Comparison of ENCODE assay signal across 10 cellular contexts in the genomic region with DNA sequence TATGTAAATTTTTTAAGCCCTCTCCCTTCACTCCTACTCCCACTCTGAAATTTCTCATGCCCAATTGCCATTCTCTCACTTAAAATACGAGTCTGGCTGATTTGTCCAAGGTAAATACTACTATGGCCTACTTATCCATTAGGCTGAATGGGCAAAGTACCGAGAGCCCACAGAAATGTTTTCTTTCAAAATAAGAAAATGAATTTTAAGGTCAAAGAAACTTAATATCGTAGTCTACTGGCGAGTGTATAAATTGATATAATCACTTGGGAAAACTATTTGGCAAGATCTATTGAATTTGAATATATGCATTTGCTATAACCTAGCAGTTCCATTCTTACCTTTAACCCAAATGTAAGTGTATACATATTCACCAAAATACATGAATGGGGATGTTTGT. TPM values are rescaled to one million over a fixed set of nuclear protein-coding genes. Genes with fewer than 3 reads are reported as not detected.
DNase-seq lines count a peak whose midpoint lies in the region; ATAC-seq, FAIRE-seq and TF ChIP-seq lines count a peak whose summit lies in the region.
"Had no signal": no experiment of that assay in that cellular context is flagged by ENCODE, and none has a peak within 500 bp of the region (broad histone marks: within the 10 kb centered on the region; RNA-seq: fewer than 3 reads in every experiment).

No MANE protein-coding gene starts in this region.

- peaks cover 20% of the 10 kb centered on the region for H3K4me1 Mint-ChIP-seq in activated CD8-positive, alpha-beta memory T cell treated with anti-CD3 and anti-CD28 coated beads, Interleukin-2, amount 10 ng/mL, durations not matched to agents 7 days and 5 days
- H3K4me1 Mint-ChIP-seq in activated T-helper 17 cell treated with anti-CD3 and anti-CD28 coated beads, Interleukin-2, amount 50 U/mL, for 72 hours, result peaks cover 4% of the 10 kb centered on the region
- peaks cover 14% of the 10 kb centered on the region for H3K4me1 Mint-ChIP-seq in stimulated activated effector memory CD8-positive, alpha-beta T cell treated with anti-CD3 and anti-CD28 coated beads, Interleukin-12 subunit alpha, Interleukin-12 subunit beta, amount 100 ng/mL, for 72 hours

- no peaks in the 10 kb centered on the region for H3K27me3 Mint-ChIP-seq in activated CD8-positive, alpha-beta memory T cell treated with anti-CD3 and anti-CD28 coated beads, Interleukin-2, amount 10 ng/mL, durations not matched to agents 7 days and 5 days
- no peaks in the 10 kb centered on the region for H3K27me3 Mint-ChIP-seq in activated T-helper 17 cell treated with anti-CD3 and anti-CD28 coated beads, Interleukin-2, amount 50 U/mL, for 72 hours

- no peak overlapping the region for H3K9ac ChIP-seq in iPS-20b (ENCODE audit: low read depth, low read length)

- no peak overlapping the region for H3K27ac ChIP-seq in iPS-20b (ENCODE audit: low read length)
- H3K27ac ChIP-seq: tibial nerve had no signal

- no peak for FAIRE-seq in H54 (lab: Jason Lieb, UNC)

- no peak for DNase-seq in activated CD8-positive, alpha-beta memory T cell treated with anti-CD3 and anti-CD28 coated beads, Interleukin-2, amount 10 ng/mL, durations not matched to agents 7 days and 5 days
- DNase-seq in activated CD8-positive, alpha-beta memory T cell treated with anti-CD3 and anti-CD28 coated beads, Interleukin-2, amount 50 U/mL, for 4 hours, result no peak
- DNase-seq in stimulated activated effector memory CD8-positive, alpha-beta T cell treated with anti-CD3 and anti-CD28 coated beads, Interleukin-12 subunit alpha, Interleukin-12 subunit beta, amount 100 ng/mL, for 72 hours (ENCODE audit: low spot score in 2 of 2), result no peak
- DNase-seq in stimulated activated CD4-positive, alpha-beta T cell treated with anti-CD3 and anti-CD28 coated beads, Interleukin-12 subunit alpha, Interleukin-12 subunit beta, amount 100 ng/mL, for 4 hours, result no peak
- DNase-seq in NCI-H1694 treated with DMSO at 0.1 percent for 48 hours (lab: John Stamatoyannopoulos, UW) (no peak), H54 (ENCODE audit: insufficient read length, low spot score) (no peak)
- DNase-seq: NCI-H226 had no signal

- no peaks in the 10 kb centered on the region for H3K36me3 ChIP-seq in iPS-20b (ENCODE audit: insufficient read depth, low read depth, low read length)

- H3K9me3 ChIP-seq in iPS-20b (ENCODE audit: insufficient read depth, low read depth, low read length), result peaks cover 74% of the 10 kb centered on the region

- peak overlapping the region; percentile 83 for H3K4me3 Mint-ChIP-seq in activated CD8-positive, alpha-beta memory T cell treated with anti-CD3 and anti-CD28 coated beads, Interleukin-2, amount 10 ng/mL, durations not matched to agents 7 days and 5 days
- H3K4me3 Mint-ChIP-seq in activated T-helper 17 cell treated with anti-CD3 and anti-CD28 coated beads, Interleukin-2, amount 50 U/mL, for 72 hours, result peak overlapping the region; percentile 83
- H3K4me3 Mint-ChIP-seq in stimulated activated effector memory CD8-positive, alpha-beta T cell treated with anti-CD3 and anti-CD28 coated beads, Interleukin-12 subunit alpha, Interleukin-12 subunit beta, amount 100 ng/mL, for 72 hours, result peak overlapping the region; percentile 79

- no peak overlapping the region for H3K27ac Mint-ChIP-seq in activated CD8-positive, alpha-beta memory T cell treated with anti-CD3 and anti-CD28 coated beads, Interleukin-2, amount 10 ng/mL, durations not matched to agents 7 days and 5 days
- H3K27ac Mint-ChIP-seq in activated T-helper 17 cell treated with anti-CD3 and anti-CD28 coated beads, Interleukin-2, amount 50 U/mL, for 72 hours, result no peak overlapping the region
- no peak overlapping the region for H3K27ac Mint-ChIP-seq in stimulated activated effector memory CD8-positive, alpha-beta T cell treated with anti-CD3 and anti-CD28 coated beads, Interleukin-12 subunit alpha, Interleukin-12 subunit beta, amount 100 ng/mL, for 72 hours

- no peaks in the 10 kb centered on the region for H3K27me3 ChIP-seq in iPS-20b (ENCODE audit: insufficient read depth, low read length)
- H3K27me3 ChIP-seq: tibial nerve had no signal

- CTCF ChIA-PET in activated CD8-positive, alpha-beta memory T cell treated with anti-CD3 and anti-CD28 coated beads, Interleukin-2, amount 10 ng/mL, durations not matched to agents 7 days and 5 days (lab: Charles Lee), result no interaction called here

- peak overlapping the region; percentile 56 for H3K4me3 ChIP-seq in iPS-20b (ENCODE audit: low read length)

- no peak for ATAC-seq in activated CD8-positive, alpha-beta memory T cell treated with anti-CD3 and anti-CD28 coated beads, Interleukin-2, amount 10 ng/mL, durations not matched to agents 7 days and 5 days
- ATAC-seq in activated T-helper 17 cell treated with anti-CD3 and anti-CD28 coated beads, Interleukin-2, amount 50 U/mL, for 72 hours (replicated peaks), result no peak
- ATAC-seq in stimulated activated effector memory CD8-positive, alpha-beta T cell treated with anti-CD3 and anti-CD28 coated beads, Interleukin-12 subunit alpha, Interleukin-12 subunit beta, amount 100 ng/mL, for 72 hours, result no peak

- peaks cover 44% of the 10 kb centered on the region for H3K36me3 Mint-ChIP-seq in activated CD8-positive, alpha-beta memory T cell treated with anti-CD3 and anti-CD28 coated beads, Interleukin-2, amount 10 ng/mL, durations not matched to agents 7 days and 5 days
- H3K36me3 Mint-ChIP-seq in activated T-helper 17 cell treated with anti-CD3 and anti-CD28 coated beads, Interleukin-2, amount 50 U/mL, for 72 hours (ENCODE audit: low read depth), result peaks cover 5% of the 10 kb centered on the region
- no peaks in the 10 kb centered on the region for H3K36me3 Mint-ChIP-seq in stimulated activated effector memory CD8-positive, alpha-beta T cell treated with anti-CD3 and anti-CD28 coated beads, Interleukin-12 subunit alpha, Interleukin-12 subunit beta, amount 100 ng/mL, for 72 hours

- H3K4me1 ChIP-seq in iPS-20b (ENCODE audit: insufficient read depth, low read length), result no peaks in the 10 kb centered on the region

- no peak for TF ChIP-seq POLR2A in H54 (IDR thresholded peaks at IDR 0.05; ENCODE audit: low read depth, low read length)

- H3K9me3 Mint-ChIP-seq in activated CD8-positive, alpha-beta memory T cell treated with anti-CD3 and anti-CD28 coated beads, Interleukin-2, amount 10 ng/mL, durations not matched to agents 7 days and 5 days (ENCODE audit: low read depth), result peaks cover 49% of the 10 kb centered on the region
- H3K9me3 Mint-ChIP-seq in activated T-helper 17 cell treated with anti-CD3 and anti-CD28 coated beads, Interleukin-2, amount 50 U/mL, for 72 hours, result peaks cover 41% of the 10 kb centered on the region
- H3K9me3 Mint-ChIP-seq in stimulated activated effector memory CD8-positive, alpha-beta T cell treated with anti-CD3 and anti-CD28 coated beads, Interleukin-12 subunit alpha, Interleukin-12 subunit beta, amount 100 ng/mL, for 72 hours, result peaks cover 39% of the 10 kb centered on the region

RNA-seq across cellular contexts. Expression of a gene that starts 18.6 kb away (rescaled TPM):
- 1 to 10 TPM in 1 of 2 experiments, under 1 TPM in 1; 0.89 to 1.7 TPM for total RNA-seq in activated CD8-positive, alpha-beta memory T cell treated with anti-CD3 and anti-CD28 coated beads, Interleukin-2, amount 10 ng/mL, durations not matched to agents 7 days and 5 days
- 1 to 10 TPM; 1.5 to 2.1 TPM for total RNA-seq in activated T-helper 17 cell treated with anti-CD3 and anti-CD28 coated beads, Interleukin-2, amount 50 U/mL, for 72 hours

RNA-seq across cellular contexts. Expression of a gene that starts 32.7 kb away (rescaled TPM):
- total RNA-seq in activated CD8-positive, alpha-beta memory T cell treated with anti-CD3 and anti-CD28 coated beads, Interleukin-2, amount 10 ng/mL, durations not matched to agents 7 days and 5 days, result 10 to 100 TPM; 17.1 to 17.9 TPM
- 10 to 100 TPM; 10.7 to 17.8 TPM for total RNA-seq in activated T-helper 17 cell treated with anti-CD3 and anti-CD28 coated beads, Interleukin-2, amount 50 U/mL, for 72 hours

RNA-seq across cellular contexts. Expression of a gene that starts 48.6 kb away (rescaled TPM):
- total RNA-seq in activated CD8-positive, alpha-beta memory T cell treated with anti-CD3 and anti-CD28 coated beads, Interleukin-2, amount 10 ng/mL, durations not matched to agents 7 days and 5 days, result 1 to 10 TPM; 2.1 to 2.5 TPM
- total RNA-seq in activated T-helper 17 cell treated with anti-CD3 and anti-CD28 coated beads, Interleukin-2, amount 50 U/mL, for 72 hours, result 1 to 10 TPM; 1.2 to 4.2 TPM
